22 cellular contexts compared by ENCODE assay signal in the genomic region with DNA sequence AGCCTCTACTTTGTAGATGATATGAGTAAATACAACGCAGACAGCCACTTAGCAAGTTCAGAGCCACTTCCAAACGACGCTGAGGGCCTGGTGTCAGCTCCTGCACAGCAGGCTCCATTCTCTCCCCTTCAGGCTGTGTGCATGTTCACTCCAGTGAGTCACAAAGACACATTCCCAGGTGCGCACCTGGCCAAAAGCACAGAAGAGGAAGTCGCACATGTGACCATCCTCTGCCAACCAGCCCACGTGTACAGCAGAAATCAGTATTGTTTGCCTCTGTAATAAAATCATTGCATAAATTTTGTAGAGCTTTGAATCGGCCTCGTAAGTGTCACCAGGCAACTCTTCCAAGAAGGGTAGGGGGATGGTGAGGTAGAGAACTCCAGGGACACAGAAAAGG. TPM values are rescaled to one million over a fixed set of nuclear protein-coding genes. Genes with fewer than 3 reads are reported as not detected.
DNase-seq lines count a peak whose midpoint lies in the region; ATAC-seq and TF ChIP-seq lines count a peak whose summit lies in the region.
"Had no signal": no experiment of that assay in that cellular context is flagged by ENCODE, and none has a peak within 500 bp of the region (broad histone marks: within the 10 kb centered on the region; RNA-seq: fewer than 3 reads in every experiment).

No MANE protein-coding gene starts in this region.

- CTCF ChIA-PET in activated CD4-positive, alpha-beta memory T cell treated with anti-CD3 and anti-CD28 coated beads for 36 hours (lab: Charles Lee) = no interaction called here

- ATAC-seq in GM18909 (IDR thresholded peaks at IDR 0.05; ENCODE audit: poor library complexity, unreplicated experiment) (no peak), HG03159 (IDR thresholded peaks at IDR 0.05; ENCODE audit: unreplicated experiment) (no peak)
- ATAC-seq: GM23338, heart left ventricle had no signal

- peaks cover 3% of the 10 kb centered on the region for H3K36me3 Mint-ChIP-seq in activated CD4-positive, alpha-beta memory T cell treated with anti-CD3 and anti-CD28 coated beads for 36 hours

- H3K27ac ChIP-seq in breast epithelium = no peak overlapping the region
- H3K27ac ChIP-seq: esophagus squamous epithelium, heart left ventricle, neutrophil, sigmoid colon, thyroid gland had no signal

- H3K27me3 Mint-ChIP-seq in activated CD4-positive, alpha-beta memory T cell treated with anti-CD3 and anti-CD28 coated beads for 36 hours = no peaks in the 10 kb centered on the region
- H3K27me3 Mint-ChIP-seq: activated B cell treated with CpG ODN at 0.5 μM for 24 hours had no signal

- no peaks in the 10 kb centered on the region for H3K27me3 ChIP-seq in breast epithelium
- H3K27me3 ChIP-seq: esophagus squamous epithelium, heart left ventricle, neutrophil, sigmoid colon, thyroid gland had no signal

- H3K9me3 Mint-ChIP-seq in activated CD4-positive, alpha-beta memory T cell treated with anti-CD3 and anti-CD28 coated beads for 36 hours = no peaks in the 10 kb centered on the region
- H3K9me3 Mint-ChIP-seq: activated B cell treated with CpG ODN at 0.5 μM for 24 hours, GM23338 had no signal

- DNase-seq in NCI-H526 (lab: John Stamatoyannopoulos, UW) = peak; percentile 14 to 31
- DNase-seq in NCI-H526 treated with DMSO at 0.1 percent for 48 hours (lab: John Stamatoyannopoulos, UW) = no peak
- peak; percentile 90 for DNase-seq in NCI-H345 treated with DMSO at 0.1 percent for 48 hours (lab: John Stamatoyannopoulos, UW; ENCODE audit: unreplicated experiment)
- peak; percentile 28 to 67 for DNase-seq in breast epithelium (ENCODE audit: low spot score in 2 of 2)
- no peak for DNase-seq in activated naive CD4-positive, alpha-beta T cell treated with Interleukin-2 at 50 U/mL for 16 hours
- DNase-seq in activated CD4-positive, alpha-beta memory T cell treated with anti-CD3 and anti-CD28 coated beads for 36 hours = no peak
- DNase-seq: activated B cell treated with CpG ODN at 0.5 μM for 24 hours; activated gamma-delta T cell; C1 segment of cervical spinal cord; esophagus squamous epithelium; heart left ventricle; sigmoid colon; stimulated activated CD4-positive, alpha-beta T cell treated with anti-CD3 and anti-CD28 coated beads, Interleukin-2, amount 100 ng/mL, for 48 hours; T-helper 1 cell; thyroid gland had no signal

- TF ChIP-seq POLR2A in breast epithelium (IDR thresholded peaks at IDR 0.05) = no peak

- H3K4me1 Mint-ChIP-seq in activated CD4-positive, alpha-beta memory T cell treated with anti-CD3 and anti-CD28 coated beads for 36 hours (ENCODE audit: low read depth) = no peaks in the 10 kb centered on the region
- H3K4me1 Mint-ChIP-seq: activated B cell treated with CpG ODN at 0.5 μM for 24 hours, GM23338 had no signal

- no peak overlapping the region for H3K27ac Mint-ChIP-seq in activated CD4-positive, alpha-beta memory T cell treated with anti-CD3 and anti-CD28 coated beads for 36 hours
- H3K27ac Mint-ChIP-seq: activated B cell treated with CpG ODN at 0.5 μM for 24 hours, GM23338 had no signal

- no peaks in the 10 kb centered on the region for H3K4me1 ChIP-seq in breast epithelium
- H3K4me1 ChIP-seq: esophagus squamous epithelium, heart left ventricle, sigmoid colon had no signal

- H3K36me3 ChIP-seq in breast epithelium = no peaks in the 10 kb centered on the region
- H3K36me3 ChIP-seq: esophagus squamous epithelium, heart left ventricle, neutrophil, sigmoid colon, thyroid gland had no signal

- H3K9me3 ChIP-seq in breast epithelium = no peaks in the 10 kb centered on the region
- H3K9me3 ChIP-seq: esophagus squamous epithelium, heart left ventricle, neutrophil, sigmoid colon, thyroid gland had no signal

- intact Hi-C loops in breast epithelium (cut with DNase I; ENCODE audit: low total_unique reads) = no loop called here
- intact Hi-C loops in activated CD4-positive, alpha-beta memory T cell treated with anti-CD3 and anti-CD28 coated beads for 36 hours (cut with micrococcal nuclease) = no loop called here

- POLR2A ChIA-PET in activated CD4-positive, alpha-beta memory T cell treated with anti-CD3 and anti-CD28 coated beads for 36 hours (lab: Charles Lee) = no interaction called here

- no peak for TF ChIP-seq CTCF in breast epithelium (IDR thresholded peaks at IDR 0.05)

- H3K4me3 Mint-ChIP-seq in activated CD4-positive, alpha-beta memory T cell treated with anti-CD3 and anti-CD28 coated beads for 36 hours = no peak overlapping the region
- H3K4me3 Mint-ChIP-seq: activated B cell treated with CpG ODN at 0.5 μM for 24 hours, GM23338 had no signal

- H3K4me3 ChIP-seq in breast epithelium = no peak overlapping the region
- H3K4me3 ChIP-seq: esophagus squamous epithelium, GM23338, heart left ventricle, sigmoid colon, thyroid gland had no signal

RNA-seq across cellular contexts. Expression of gene TPH1, which starts 19.5 kb away (rescaled TPM):
- 1 to 10 TPM in 2 of 3 donors, under 1 TPM in 1; 0.64 to 2.6 (median 1.2) TPM for total RNA-seq in breast epithelium
- total RNA-seq in activated CD4-positive, alpha-beta memory T cell treated with anti-CD3 and anti-CD28 coated beads for 36 hours = under 1 TPM; 0.05 to 0.14 TPM
- total RNA-seq: A172, LHCN-M2, RPMI7951 had no signal

RNA-seq across cellular contexts. Expression of gene SAAL1, which starts 40.3 kb away (rescaled TPM):
- 10 to 100 TPM; 12.3 to 16.4 (median 16.0) TPM for total RNA-seq in breast epithelium
- total RNA-seq in activated CD4-positive, alpha-beta memory T cell treated with anti-CD3 and anti-CD28 coated beads for 36 hours = 10 to 100 TPM; 32.1 to 34.3 TPM

RNA-seq across cellular contexts. Expression of gene SERGEF, which starts 52.7 kb away (rescaled TPM):
- total RNA-seq in breast epithelium = 10 to 100 TPM; 31.8 to 47.5 (median 41.9) TPM
- total RNA-seq in activated CD4-positive, alpha-beta memory T cell treated with anti-CD3 and anti-CD28 coated beads for 36 hours = 10 to 100 TPM; 42.7 to 44.2 TPM

Comparison
In these comparisons a context has a peak if more than half of its experiments do, and no peak if none do; other contexts are left out.
1. DNase-seq: peak in NCI-H526 (2 of 2), NCI-H345 treated with DMSO at 0.1 percent for 48 hours (single experiment) and breast epithelium (2 of 2); none in NCI-H526 treated with DMSO at 0.1 percent for 48 hours (single experiment), activated naive CD4-positive, alpha-beta T cell treated with Interleukin-2 at 50 U/mL for 16 hours (single experiment) and activated CD4-positive, alpha-beta memory T cell treated with anti-CD3 and anti-CD28 coated beads for 36 hours (single experiment).